ENCODE assay signal across 16 cellular contexts in genomic region chr4:7110546-7110945, GRCh38. TPM values are rescaled to one million over a fixed set of nuclear protein-coding genes. Genes with fewer than 3 reads are reported as not detected.
DNase-seq lines count a peak whose midpoint lies in the region; ATAC-seq and TF ChIP-seq lines count a peak whose summit lies in the region.
"Had no signal": no experiment of that assay in that cellular context is flagged by ENCODE, and none has a peak within 500 bp of the region (broad histone marks: within the 10 kb centered on the region; RNA-seq: fewer than 3 reads in every experiment).

No MANE protein-coding gene starts in this region.

- peak; percentile 10 for ATAC-seq in esophagus mucosa
- no peak for ATAC-seq in upper lobe of right lung
- no peak for ATAC-seq in PC-3
- ATAC-seq in HG03095 (IDR thresholded peaks at IDR 0.05; ENCODE audit: unreplicated experiment), result no peak
- ATAC-seq: CD8-positive, alpha-beta T cell had no signal

- intact Hi-C loops in cardiac septum (cut with DNase I) (no loop called here), left ventricle myocardium inferior (cut with micrococcal nuclease) (no loop called here), upper lobe of right lung (cut with DNase I) (no loop called here), PC-3 (cut with micrococcal nuclease) (no loop called here)

- H3K9me3 ChIP-seq in left ventricle myocardium inferior (replicated peaks), result no peaks in the 10 kb centered on the region
- no peaks in the 10 kb centered on the region for H3K9me3 ChIP-seq in osteoblast (ENCODE audit: low read depth, low read length)
- H3K9me3 ChIP-seq in upper lobe of right lung, result no peaks in the 10 kb centered on the region
- H3K9me3 ChIP-seq in PC-3 (ENCODE audit: low read length), result no peaks in the 10 kb centered on the region
- H3K9me3 ChIP-seq: Caco-2 had no signal

- no peaks in the 10 kb centered on the region for H3K4me1 ChIP-seq in left ventricle myocardium inferior
- no peaks in the 10 kb centered on the region for H3K4me1 ChIP-seq in osteoblast (ENCODE audit: insufficient read depth, low read length)
- H3K4me1 ChIP-seq in upper lobe of right lung, result no peaks in the 10 kb centered on the region
- H3K4me1 ChIP-seq in PC-3 (ENCODE audit: insufficient read depth, low read length), result no peaks in the 10 kb centered on the region
- H3K4me1 ChIP-seq: Caco-2 had no signal

- H3K79me2 ChIP-seq in osteoblast (ENCODE audit: insufficient read depth, low read length) (no peaks in the 10 kb centered on the region), PC-3 (ENCODE audit: low read length) (no peaks in the 10 kb centered on the region)

- BruUV-seq in PC-3 (replicated peaks; lab: Mats Ljungman, UMichigan), result no TSS peak

- H3K9me2 ChIP-seq in PC-3 (replicated peaks; ENCODE audit: low read length), result no peaks in the 10 kb centered on the region

- DNase-seq in cardiac septum (ENCODE audit: low spot score) (peak; percentile 70), left ventricle myocardium inferior (no peak), osteoblast (ENCODE audit: insufficient read length, low spot score, missing footprints) (peak; percentile 31), upper lobe of right lung (peak; percentile 25), PC-3 (no peak), cortex of kidney (lab: John Stamatoyannopoulos, UW) (no peak)
- DNase-seq: C1 segment of cervical spinal cord; Caco-2; CD4-positive, CD25-positive, alpha-beta regulatory T cell; CD8-positive, alpha-beta T cell; DMS153; DND-41; GOT3; HCEC 1CT had no signal

- H3K27ac ChIP-seq in left ventricle myocardium inferior (replicated peaks) (no peak overlapping the region), osteoblast (ENCODE audit: low read depth, low read length) (no peak overlapping the region), upper lobe of right lung (no peak overlapping the region), PC-3 (ENCODE audit: low read length) (no peak overlapping the region)

- H2AFZ ChIP-seq in osteoblast (ENCODE audit: low read length), result no peak overlapping the region
- H2AFZ ChIP-seq in PC-3 (ENCODE audit: low read length), result no peak overlapping the region

- no peaks in the 10 kb centered on the region for H3K36me3 ChIP-seq in left ventricle myocardium inferior
- H3K36me3 ChIP-seq in osteoblast (ENCODE audit: insufficient read depth, low read length), result no peaks in the 10 kb centered on the region
- H3K36me3 ChIP-seq in upper lobe of right lung, result no peaks in the 10 kb centered on the region
- H3K36me3 ChIP-seq in PC-3 (ENCODE audit: low read depth, low read length), result no peaks in the 10 kb centered on the region

- H3K4me2 ChIP-seq in osteoblast (ENCODE audit: insufficient read depth, low read length), result no peak overlapping the region
- no peak overlapping the region for H3K4me2 ChIP-seq in PC-3 (ENCODE audit: low read length)

- H3K4me3 ChIP-seq in left ventricle myocardium inferior (no peak overlapping the region), osteoblast (ENCODE audit: insufficient read depth, low read length) (no peak overlapping the region), upper lobe of right lung (no peak overlapping the region), PC-3 (ENCODE audit: low read length) (no peak overlapping the region)

- POLR2A ChIA-PET in PC-3 (lab: Charles Lee; ENCODE audit: unreplicated experiment), result no interaction called here

- H4K20me1 ChIP-seq in osteoblast (ENCODE audit: insufficient read depth, low read length) (no peaks in the 10 kb centered on the region), PC-3 (ENCODE audit: low read length) (no peaks in the 10 kb centered on the region)

- H3K27me3 ChIP-seq in left ventricle myocardium inferior (ENCODE audit: low read depth) (peaks cover 5% of the 10 kb centered on the region), osteoblast (ENCODE audit: insufficient read depth, low read length) (peaks cover under 1% of the 10 kb centered on the region), upper lobe of right lung (no peaks in the 10 kb centered on the region), PC-3 (ENCODE audit: low read length) (no peaks in the 10 kb centered on the region)

- TF ChIP-seq CTCF in left ventricle myocardium inferior (IDR thresholded peaks at IDR 0.05; ENCODE audit: borderline replicate concordance) (no peak), osteoblast (IDR thresholded peaks at IDR 0.05; ENCODE audit: extremely low read depth, low read depth, low read length) (no peak), upper lobe of right lung (IDR thresholded peaks at IDR 0.05) (no peak), PC-3 (conservative IDR thresholded peaks at IDR 0.05; ENCODE audit: low read depth, low read length) (no peak)

- CTCF ChIA-PET in PC-3 (lab: Charles Lee), result no interaction called here

- no peak overlapping the region for H3K9ac ChIP-seq in PC-3 (ENCODE audit: low read length)

- no peaks in the 10 kb centered on the region for H3F3A ChIP-seq in PC-3 (ENCODE audit: low read length, unreplicated experiment)

RNA-seq across cellular contexts. Expression of gene GRPEL1, which starts 42.7 kb away (rescaled TPM):
- total RNA-seq in cardiac septum (43.5 TPM), left ventricle myocardium inferior (58.2 TPM), esophagus mucosa (34.0 TPM), osteoblast (10.3 and 21.0 TPM in 2 replicates), upper lobe of right lung (27.8 TPM), PC-3 (2014; rRNA removed) (74.5 and 121 TPM in 2 replicates)

Comparison
In these comparisons a context has a peak if more than half of its experiments do, and no peak if none do; other contexts are left out.
1. DNase-seq: peak in cardiac septum (single experiment), osteoblast (single experiment) and upper lobe of right lung (single experiment); none in left ventricle myocardium inferior (single experiment), PC-3 (single experiment) and cortex of kidney (single experiment).